Comparison of ENCODE assay signal across 8 cellular contexts in genomic region chr11:128172046-128172878, GRCh38.
DNase-seq lines count a peak whose midpoint lies in the region; ATAC-seq and FAIRE-seq lines count a peak whose summit lies in the region.

No MANE protein-coding gene starts in this region.

- peak; percentile 77 for FAIRE-seq in endometrium (lab: Jason Lieb, UNC)

- peak; percentile 83 for ATAC-seq in HG03558 (IDR thresholded peaks at IDR 0.05; ENCODE audit: extremely low read depth, unreplicated experiment)

- DNase-seq in NCI-H187 (lab: John Stamatoyannopoulos, UW) (peak; percentile 16 to 35), NCI-H187 treated with DMSO at 0.1 percent for 48 hours (lab: John Stamatoyannopoulos, UW) (no peak), NK-92 (lab: John Stamatoyannopoulos, UW; ENCODE audit: unreplicated experiment) (peak; percentile 18), midbrain (lab: John Stamatoyannopoulos, UW) (peak; percentile 82)
- DNase-seq in activated CD8-positive, alpha-beta memory T cell treated with anti-CD3 and anti-CD28 coated beads for 24 hours: peak; percentile 94
- peak; percentile 79 for DNase-seq in stimulated activated CD8-positive, alpha-beta memory T cell treated with anti-CD3 and anti-CD28 coated beads, Interleukin-4, amount 100 ng/mL, for 24 hours (ENCODE audit: low read depth)
